Comparison of ENCODE assay signal across 22 cellular contexts in the genomic region with DNA sequence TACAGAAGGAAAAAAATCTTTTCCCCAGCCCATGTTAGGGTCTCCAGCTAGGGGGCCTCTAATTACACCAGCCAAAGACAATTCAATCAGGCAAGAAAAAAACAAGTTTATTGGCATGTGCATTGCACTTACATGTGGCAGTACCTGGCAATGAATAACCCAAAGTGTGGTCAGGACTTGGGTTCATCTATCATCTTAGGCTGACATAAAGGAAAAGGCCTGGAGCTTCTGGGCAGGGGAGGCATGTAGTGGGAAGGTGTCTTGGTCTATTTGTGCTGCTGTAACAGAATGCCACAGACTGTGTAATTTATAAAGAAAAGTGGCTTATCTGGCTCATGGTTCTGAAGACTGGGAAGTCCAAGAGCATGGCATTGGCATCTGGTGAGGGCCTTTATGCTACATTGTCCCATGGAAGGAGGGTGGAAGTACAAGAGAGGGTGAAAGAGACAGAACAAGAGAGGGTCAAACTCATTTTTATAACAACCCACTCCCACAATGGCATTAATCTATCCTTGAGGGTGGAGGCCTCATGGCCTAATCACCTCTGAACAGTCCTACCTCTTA. TPM values are rescaled to one million over a fixed set of nuclear protein-coding genes. Genes with fewer than 3 reads are reported as not detected.
DNase-seq lines count a peak whose midpoint lies in the region; ATAC-seq and TF ChIP-seq lines count a peak whose summit lies in the region.
"Had no signal": no experiment of that assay in that cellular context is flagged by ENCODE, and none has a peak within 500 bp of the region (broad histone marks: within the 10 kb centered on the region; RNA-seq: fewer than 3 reads in every experiment).

No MANE protein-coding gene starts in this region.

- intact Hi-C loops in MCF 10A (cut with micrococcal nuclease) (loop anchor here (10.0 kb wide), 1 partner anchor 179 kb away; no protein-coding TSS in a partner anchor), breast epithelium (cut with DNase I; ENCODE audit: low total_unique reads) (no loop called here), IMR-90 (cut with micrococcal nuclease) (no loop called here), lower leg skin (cut with DNase I; ENCODE audit: low total_unique reads) (loop anchor here (10.0 kb wide), 1 partner anchor 49 kb away; a partner anchor contains a TSS)

- H2BK15ac ChIP-seq in IMR-90 (ENCODE audit: low read depth, low read length): no peak overlapping the region

- peak overlapping the region; percentile 15; the same call in 1 of the 2 replicates for H2AK5ac ChIP-seq in IMR-90 (ENCODE audit: low read depth, low read length)

- dilution Hi-C loops in IMR-90 (cut with HindIII; ENCODE audit: low sequenced_read_pairs, unreplicated experiment): no loop called here

- no peak overlapping the region for H3K23ac ChIP-seq in IMR-90 (ENCODE audit: low read depth, low read length)

- DNase-seq in MCF 10A (ENCODE audit: unreplicated experiment) (no peak), breast epithelium (ENCODE audit: low spot score in 2 of 2) (no peak), IMR-90 (no peak), endodermal cell (peak; percentile 10), neural crest cell (ENCODE audit: low read depth, low spot score) (no peak), UCSD-AML1 (lab: John Stamatoyannopoulos, UW; ENCODE audit: unreplicated experiment) (no peak), lower leg skin (ENCODE audit: low spot score in 2 of 2) (no peak)
- DNase-seq: AML-193; CD4-positive, alpha-beta T cell; GOT3; MG63; NCI-H2029; NCI-H446; NCI-H524 treated with DMSO at 0.1 percent for 48 hours; NCI-H774; PC-9; SHP77 had no signal

- no peak overlapping the region for H4K5ac ChIP-seq in IMR-90 (ENCODE audit: low read depth, low read length)

- TF ChIP-seq RAD21 in IMR-90 (IDR thresholded peaks at IDR 0.05; ENCODE audit: low read length): no peak

- H3K9me3 ChIP-seq in breast epithelium: no peaks in the 10 kb centered on the region
- H3K9me3 ChIP-seq in IMR-90 (ENCODE audit: control insufficient read depth, insufficient read depth, low read length): no peaks in the 10 kb centered on the region
- H3K9me3 ChIP-seq in endodermal cell (ENCODE audit: control insufficient read depth, low read length): peaks cover 10% of the 10 kb centered on the region
- H3K9me3 ChIP-seq: HAP-1, MG63 had no signal

- ATAC-seq in IMR-90 (ENCODE audit: low read depth) (no peak), GM19035 (IDR thresholded peaks at IDR 0.05; ENCODE audit: unreplicated experiment) (no peak)
- ATAC-seq: K562 had no signal

- no peaks in the 10 kb centered on the region; the same call in 1 of the 2 replicates for H4K20me1 ChIP-seq in IMR-90 (ENCODE audit: insufficient read depth, low read length)

- TF ChIP-seq CTCF in MCF 10A (IDR thresholded peaks at IDR 0.05; ENCODE audit: unreplicated experiment): no peak
- TF ChIP-seq CTCF in breast epithelium (IDR thresholded peaks at IDR 0.05): no peak
- TF ChIP-seq CTCF in IMR-90 (conservative IDR thresholded peaks at IDR 0.05; ENCODE audit: low read depth, low read length): no peak
- TF ChIP-seq CTCF in endodermal cell (conservative IDR thresholded peaks at IDR 0.05): no peak
- no peak for TF ChIP-seq CTCF in neural crest cell (conservative IDR thresholded peaks at IDR 0.05)
- TF ChIP-seq CTCF in lower leg skin (IDR thresholded peaks at IDR 0.05): no peak

- H3K4me1 ChIP-seq in breast epithelium (peaks cover 0 to under 1% of the 10 kb centered on the region in 2 donors), IMR-90 (ENCODE audit: control insufficient read depth, insufficient read depth, low read length) (peaks cover 8% of the 10 kb centered on the region), endodermal cell (ENCODE audit: control insufficient read depth, insufficient read depth, low read length) (no peaks in the 10 kb centered on the region)

- no peak overlapping the region for H2BK120ac ChIP-seq in IMR-90 (ENCODE audit: low read depth, low read length)

- no peak overlapping the region for H2AK9ac ChIP-seq in IMR-90 (replicated peaks; ENCODE audit: low read depth, low read length, poor library complexity)

- BruUV-seq in MCF 10A (replicated peaks; lab: Mats Ljungman, UMichigan) (no TSS peak), IMR-90 (replicated peaks; lab: Mats Ljungman, UMichigan) (no TSS peak)

- no peak overlapping the region for H3K27ac ChIP-seq in breast epithelium
- H3K27ac ChIP-seq in IMR-90 (ENCODE audit: insufficient read depth, low read length): no peak overlapping the region
- no peak overlapping the region for H3K27ac ChIP-seq in endodermal cell (ENCODE audit: low read depth, low read length)
- H3K27ac ChIP-seq: BLaER1 treated with 17β-estradiol and CSF1 and Interleukin-3, amounts not matched to agents 10 nM and 100 nM; PC-9; RWPE1 had no signal

- H2BK20ac ChIP-seq in IMR-90 (ENCODE audit: low read depth, low read length): no peak overlapping the region

- H3K36me3 Mint-ChIP-seq in MCF 10A (ENCODE audit: insufficient read depth, unreplicated experiment) (no peaks in the 10 kb centered on the region), endodermal cell (ENCODE audit: low read depth) (no peaks in the 10 kb centered on the region), neural crest cell (ENCODE audit: low read depth) (no peaks in the 10 kb centered on the region)

- peaks cover 0 to 23% of the 10 kb centered on the region in 2 experiments; a peak in 2 of 4 replicates for H3K79me1 ChIP-seq in IMR-90 (ENCODE audit: low read depth in 1 of 2, low read length in 2 of 2)

- H3K4me3 ChIP-seq in breast epithelium (no peak overlapping the region), IMR-90 (ENCODE audit: insufficient read depth, low read depth, low read length) (no peak overlapping the region), endodermal cell (ENCODE audit: low read length) (no peak overlapping the region), lower leg skin (ENCODE audit: low read depth, poor library complexity, severe bottlenecking) (no peak overlapping the region)
- H3K4me3 ChIP-seq: BLaER1 treated with 17β-estradiol and CSF1 and Interleukin-3, amounts not matched to agents 10 nM and 100 nM; HAP-1; K562; MG63; PC-9 had no signal

- H3K9me3 Mint-ChIP-seq in MCF 10A (ENCODE audit: unreplicated experiment) (no peaks in the 10 kb centered on the region), endodermal cell (peaks cover 5% of the 10 kb centered on the region), neural crest cell (no peaks in the 10 kb centered on the region)

- H3K27ac Mint-ChIP-seq in MCF 10A (ENCODE audit: low read depth, unreplicated experiment) (peak overlapping the region; percentile 31), endodermal cell (no peak overlapping the region), neural crest cell (ENCODE audit: unreplicated experiment) (peak overlapping the region; percentile 43)
- H3K27ac Mint-ChIP-seq: CD4-positive, alpha-beta T cell had no signal

- H3K4me3 Mint-ChIP-seq in MCF 10A (ENCODE audit: unreplicated experiment): no peak overlapping the region
- no peak overlapping the region for H3K4me3 Mint-ChIP-seq in endodermal cell
- H3K4me3 Mint-ChIP-seq in neural crest cell: peak overlapping the region; percentile 47
- H3K4me3 Mint-ChIP-seq: CD4-positive, alpha-beta T cell had no signal

- H3K27me3 Mint-ChIP-seq in MCF 10A (ENCODE audit: insufficient read depth, unreplicated experiment) (no peaks in the 10 kb centered on the region), endodermal cell (ENCODE audit: insufficient read depth) (peaks cover 15% of the 10 kb centered on the region), neural crest cell (ENCODE audit: low read depth) (peaks cover 17% of the 10 kb centered on the region)

- no peak overlapping the region for H3K56ac ChIP-seq in IMR-90 (ENCODE audit: extremely low read depth, insufficient read depth, low read length)

- no peak overlapping the region for H3K4ac ChIP-seq in IMR-90 (ENCODE audit: low read depth, low read length)

- H3K36me3 ChIP-seq in breast epithelium (no peaks in the 10 kb centered on the region), IMR-90 (ENCODE audit: control insufficient read depth, insufficient read depth, low read length) (no peaks in the 10 kb centered on the region), endodermal cell (ENCODE audit: control insufficient read depth, insufficient read depth, low read length) (no peaks in the 10 kb centered on the region)
- H3K36me3 ChIP-seq: BLaER1 treated with 17β-estradiol and CSF1 and Interleukin-3, amounts not matched to agents 10 nM and 100 nM; HAP-1; MG63 had no signal

- no peak overlapping the region for H2BK5ac ChIP-seq in IMR-90 (ENCODE audit: low read depth, low read length, poor library complexity, severe bottlenecking)

- H2AFZ ChIP-seq in IMR-90 (replicated peaks; ENCODE audit: low read length, poor library complexity): no peak overlapping the region
- H2AFZ ChIP-seq: PC-9 had no signal

- CTCF ChIA-PET in MCF 10A (lab: Yijun Ruan, JAX) (interaction anchor here (0.7 to 1.3 kb wide), 4 partner anchors 8 to 248 kb away, joined by 3 to 4 read pairs (median 4); no protein-coding TSS in a partner anchor), IMR-90 (lab: Yijun Ruan, JAX) (no interaction called here)

- H3K27me3 ChIP-seq in breast epithelium (no peaks in the 10 kb centered on the region), IMR-90 (ENCODE audit: control insufficient read depth, insufficient read depth, low read length) (no peaks in the 10 kb centered on the region), endodermal cell (ENCODE audit: control insufficient read depth, insufficient read depth, low read length, poor library complexity, severe bottlenecking) (no peaks in the 10 kb centered on the region)
- H3K27me3 ChIP-seq: MG63 had no signal

- H3K4me1 Mint-ChIP-seq in MCF 10A (ENCODE audit: insufficient read depth, unreplicated experiment): peaks cover 42% of the 10 kb centered on the region
- peaks cover 36% of the 10 kb centered on the region for H3K4me1 Mint-ChIP-seq in endodermal cell
- peaks cover 30% of the 10 kb centered on the region for H3K4me1 Mint-ChIP-seq in neural crest cell

- H3K14ac ChIP-seq in IMR-90 (replicated peaks; ENCODE audit: low read depth, low read length): no peak overlapping the region

- no peak overlapping the region for H4K91ac ChIP-seq in IMR-90 (ENCODE audit: insufficient read depth, low read depth, low read length)

- H3K18ac ChIP-seq in IMR-90 (ENCODE audit: low read depth, low read length): no peak overlapping the region

- no peak overlapping the region for H3K4me2 ChIP-seq in IMR-90 (ENCODE audit: low read depth, low read length)
- H3K4me2 ChIP-seq: PC-9 had no signal

- in situ Hi-C loops in IMR-90 (cut with MboI; ENCODE audit: low sequenced_read_pairs): no loop called here

- H3K9ac ChIP-seq in IMR-90 (ENCODE audit: low read depth, low read length) (no peak overlapping the region), endodermal cell (ENCODE audit: extremely low read depth, low read length, poor library complexity, severe bottlenecking) (no peak overlapping the region)
- H3K9ac ChIP-seq: BLaER1 treated with 17β-estradiol and CSF1 and Interleukin-3, amounts not matched to agents 10 nM and 100 nM had no signal

- POLR2A ChIA-PET in MCF 10A (lab: Yijun Ruan, JAX): interaction anchor here (0.8 to 2.1 kb wide), 7 partner anchors 9 to 251 kb away, joined by 3 to 16 read pairs (median 5); a partner anchor contains a TSS
- POLR2A ChIA-PET in IMR-90 (lab: Charles Lee; ENCODE audit: unreplicated experiment): no interaction called here

- H4K8ac ChIP-seq in IMR-90 (ENCODE audit: low read depth in 2 of 2, low read length in 2 of 2): no peak overlapping the region

- TF ChIP-seq POLR2A in breast epithelium (IDR thresholded peaks at IDR 0.05): no peak
- TF ChIP-seq POLR2A in IMR-90 (IDR thresholded peaks at IDR 0.05; ENCODE audit: low read depth, low read length): no peak
- TF ChIP-seq POLR2A in lower leg skin (IDR thresholded peaks at IDR 0.05): no peak

- H3K9me1 ChIP-seq in IMR-90 (ENCODE audit: insufficient read depth, low read length): peaks cover 29% of the 10 kb centered on the region

RNA-seq across cellular contexts. Expression of a gene that starts 4.4 kb away (rescaled TPM):
- total RNA-seq in MCF 10A (2022) (375 and 435 TPM in 2 replicates), breast epithelium (100 to 1,000 TPM in 2 of 3 donors, 10 to 100 TPM in 1; 95.7 to 128 (median 121) TPM), IMR-90 (2012; rRNA removed) (72.4 and 81.4 TPM in 2 replicates), endodermal cell (10 to 100 TPM; 59.3 to 66.8 TPM), neural crest cell (71.1 and 77.1 TPM in 2 replicates), lower leg skin (100 to 1,000 TPM in 3 of 4 donors, 10 to 100 TPM in 1; 99.0 to 308 (median 194) TPM)
- 83.1 TPM in 2 replicates for polyA plus RNA-seq in IMR-90 (2012; rRNA removed)
- 62.2 and 67.4 TPM in 2 replicates for polyA plus RNA-seq in IMR-90 (2012; cell fraction: cytosol; rRNA removed)
- polyA plus RNA-seq in IMR-90 (2012; cell fraction: nucleus; rRNA removed; ENCODE audit: low replicate concordance): 106 and 206 TPM in 2 replicates
- 48.4 TPM for polyA plus RNA-seq in endodermal cell (2013, experiment 1 of 2)
- 48.7 TPM for polyA plus RNA-seq in endodermal cell (2013, experiment 2 of 2)

RNA-seq across cellular contexts. Expression of a gene that starts 48.0 kb away (rescaled TPM):
- 98.0 and 99.5 TPM in 2 replicates for total RNA-seq in MCF 10A (2022)
- total RNA-seq in breast epithelium: 10 to 100 TPM; 45.8 to 77.6 (median 71.1) TPM
- 53.6 and 61.1 TPM in 2 replicates for total RNA-seq in IMR-90 (2012; rRNA removed)
- polyA plus RNA-seq in IMR-90 (2012; rRNA removed): 98.4 and 98.6 TPM in 2 replicates
- 79.7 and 106 TPM in 2 replicates for polyA plus RNA-seq in IMR-90 (2012; cell fraction: cytosol; rRNA removed)
- 204 and 302 TPM in 2 replicates for polyA plus RNA-seq in IMR-90 (2012; cell fraction: nucleus; rRNA removed; ENCODE audit: low replicate concordance)
- total RNA-seq in endodermal cell: 10 to 100 TPM; 77.1 to 93.6 TPM
- 49.8 TPM for polyA plus RNA-seq in endodermal cell (2013, experiment 1 of 2)
- 44.7 TPM for polyA plus RNA-seq in endodermal cell (2013, experiment 2 of 2)
- total RNA-seq in neural crest cell: 70.0 and 73.4 TPM in 2 replicates
- total RNA-seq in lower leg skin: 10 to 100 TPM; 37.5 to 59.7 (median 43.0) TPM

Comparison
In these comparisons a context has a peak if more than half of its experiments do, and no peak if none do; other contexts are left out.
1. intact Hi-C loops: an anchor here in MCF 10A (10.0 kb wide) and lower leg skin (10.0 kb wide); none called in breast epithelium and IMR-90.